ENCODE assay signal across 26 cellular contexts in genomic region chr12:43098766-43099550, GRCh38.
"Had no signal": no experiment of that assay in that cellular context is flagged by ENCODE, and none has a peak within 500 bp of the region (broad histone marks: within the 10 kb centered on the region; RNA-seq: fewer than 3 reads in every experiment).

No MANE protein-coding gene starts in this region.

- ATAC-seq: activated CD4-positive, CD25-positive, alpha-beta regulatory T cell treated with anti-CD3 and anti-CD28 coated beads, Interleukin-2, amount 50 U/mL, for 24 hours; activated CD8-positive, alpha-beta T cell treated with anti-CD3 and anti-CD28 coated beads, Interleukin-2, amount 10 ng/mL, durations not matched to agents 7 days and 5 days; left ventricle myocardium superior; T-cell; upper lobe of right lung had no signal

- H3K9me3 Mint-ChIP-seq: memory B cell; neural crest cell; T-helper 2 cell treated with Interferon-gamma antibody and Interleukin-4, amounts not matched to agents 5 μg/mL and 100 μg/mL, for 36 hours had no signal

- H3K4me1 ChIP-seq: adrenal gland, ascending aorta, spleen, upper lobe of right lung had no signal

- H3K9me3 ChIP-seq: adrenal gland, ascending aorta, spleen, thoracic aorta, upper lobe of right lung had no signal

- H3K27ac ChIP-seq: adrenal gland, ascending aorta, spleen, thoracic aorta, upper lobe of right lung, VCaP had no signal

- H3K36me3 ChIP-seq: adrenal gland, ascending aorta, spleen, thoracic aorta, upper lobe of right lung had no signal

- H3K4me1 Mint-ChIP-seq: activated CD4-positive, alpha-beta T cell treated with anti-CD3 and anti-CD28 coated beads, Interleukin-2, amount 10 ng/mL, durations not matched to agents 7 days and 5 days; memory B cell; naive B cell; T-cell had no signal

- DNase-seq: activated CD4-positive, alpha-beta T cell treated with anti-CD3 and anti-CD28 coated beads, Interleukin-2, amount 10 ng/mL, durations not matched to agents 7 days and 5 days; activated CD8-positive, alpha-beta T cell treated with anti-CD3 and anti-CD28 coated beads, Interleukin-2, amount 10 ng/mL, durations not matched to agents 7 days and 5 days; activated gamma-delta T cell treated with Interleukin-2 at 50 U/mL for 16 hours; adrenal gland; central memory CD4-positive, alpha-beta T cell; dermis blood vessel endothelial cell; effector CD8-positive, alpha-beta T cell; foreskin melanocyte; glutamatergic neuron; hippocampal formation; left ventricle myocardium superior; naive B cell; spleen; stimulated activated CD4-positive, alpha-beta T cell treated with anti-CD3 and anti-CD28 coated beads, Interleukin-4, amount 100 ng/mL, for 1 hour; stimulated activated naive CD4-positive, alpha-beta T cell treated with Interleukin-2 at 50 U/mL for 16 hours; T-cell; upper lobe of right lung had no signal

- H3K36me3 Mint-ChIP-seq: activated naive CD8-positive, alpha-beta T cell; memory B cell; naive B cell; T-cell had no signal

- H3K27me3 ChIP-seq: adrenal gland, ascending aorta, spleen, upper lobe of right lung had no signal

- H3K4me3 Mint-ChIP-seq: activated CD4-positive, alpha-beta T cell treated with anti-CD3 and anti-CD28 coated beads, Interleukin-2, amount 10 ng/mL, durations not matched to agents 7 days and 5 days; activated CD8-positive, alpha-beta T cell treated with anti-CD3 and anti-CD28 coated beads, Interleukin-2, amount 10 ng/mL, durations not matched to agents 7 days and 5 days; activated naive CD8-positive, alpha-beta T cell; activated T-helper 1 cell treated with anti-CD3 and anti-CD28 coated beads, Interleukin-12 subunit alpha, Interleukin-12 subunit beta, Interleukin-2, Interleukin-4 antibody, amounts not matched to agents 30 ng/mL and 10 ng/mL and 1 ng/mL, durations not matched to agents 14 hours and 24 hours and 36 hours; memory B cell; naive B cell; neural crest cell; T-cell; T-helper 2 cell treated with Interferon-gamma antibody and Interleukin-4, amounts not matched to agents 5 μg/mL and 100 μg/mL, for 36 hours had no signal

- H3K4me3 ChIP-seq: adrenal gland, ascending aorta, spleen, thoracic aorta, upper lobe of right lung had no signal

- H3K27me3 Mint-ChIP-seq: activated CD4-positive, alpha-beta T cell treated with anti-CD3 and anti-CD28 coated beads, Interleukin-2, amount 10 ng/mL, durations not matched to agents 7 days and 5 days; activated naive CD8-positive, alpha-beta T cell; naive B cell; T-cell had no signal

- H3K27ac Mint-ChIP-seq: activated CD4-positive, alpha-beta T cell treated with anti-CD3 and anti-CD28 coated beads, Interleukin-2, amount 10 ng/mL, durations not matched to agents 7 days and 5 days; activated CD8-positive, alpha-beta T cell treated with anti-CD3 and anti-CD28 coated beads, Interleukin-2, amount 10 ng/mL, durations not matched to agents 7 days and 5 days; activated naive CD8-positive, alpha-beta T cell; activated T-helper 1 cell treated with anti-CD3 and anti-CD28 coated beads, Interleukin-12 subunit alpha, Interleukin-12 subunit beta, Interleukin-2, Interleukin-4 antibody, amounts not matched to agents 30 ng/mL and 10 ng/mL and 1 ng/mL, durations not matched to agents 14 hours and 24 hours and 36 hours; memory B cell; naive B cell; T-cell; T-helper 2 cell treated with Interferon-gamma antibody and Interleukin-4, amounts not matched to agents 5 μg/mL and 100 μg/mL, for 36 hours had no signal
